ENCODE assay signal across 8 cellular contexts in the genomic region with DNA sequence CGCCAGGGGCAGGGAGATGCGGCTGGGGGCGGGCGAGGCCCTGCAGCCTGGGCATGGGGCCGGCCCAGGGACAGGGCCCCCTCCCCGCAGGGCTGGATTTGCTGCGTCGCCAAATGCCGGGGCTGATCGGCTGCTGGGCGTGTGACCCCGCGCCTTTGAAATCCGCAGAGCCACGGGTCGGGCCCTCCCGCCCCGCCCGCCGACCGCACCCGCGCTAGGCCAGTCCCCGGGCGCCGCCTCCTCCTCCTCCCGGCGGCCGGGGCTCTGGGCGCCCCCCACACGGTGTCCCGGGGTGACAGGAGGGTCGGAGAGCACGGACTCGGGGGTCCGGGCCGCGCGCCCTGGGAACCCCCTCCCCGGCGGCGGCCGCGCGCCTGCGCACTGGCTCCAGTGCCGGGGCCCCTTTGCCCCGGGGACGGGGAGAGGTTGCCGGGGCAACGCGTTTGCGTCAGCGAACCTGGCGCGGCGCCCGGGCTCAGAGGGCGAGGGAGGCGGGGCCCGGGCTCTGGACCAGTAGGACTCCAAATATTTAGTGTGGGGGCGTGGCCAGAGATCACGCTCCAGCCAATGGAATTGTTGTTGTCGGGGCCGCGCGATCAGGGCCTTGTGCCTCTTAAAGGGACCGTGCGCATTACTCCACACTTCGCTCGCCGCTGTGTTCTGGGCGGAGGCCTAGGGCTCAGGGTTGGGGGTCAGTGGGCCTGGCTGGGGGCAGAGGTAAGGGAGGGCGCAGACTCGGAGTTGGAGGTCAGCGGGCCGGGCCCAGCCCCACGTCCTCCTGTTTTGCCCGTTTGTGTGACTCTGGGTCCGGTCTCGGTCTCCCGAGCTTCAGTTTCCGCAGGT. TPM values are rescaled to one million over a fixed set of nuclear protein-coding genes. Genes with fewer than 3 reads are reported as not detected.
DNase-seq lines count a peak whose midpoint lies in the region; ATAC-seq and TF ChIP-seq lines count a peak whose summit lies in the region.

No MANE protein-coding gene starts in this region.

- H3K4me3 Mint-ChIP-seq in naive thymus-derived CD4-positive, alpha-beta T cell, result peak overlapping the region; percentile 91 to 97 (median 94)
- peak overlapping the region; percentile 90 for H3K4me3 Mint-ChIP-seq in stimulated activated memory B cell treated with anti-CD40 and anti-IgM and Interleukin-4, amounts not matched to agents 10 μg/mL and 1 μg/mL and 100 μg/mL, for 72 hours

- H3K4me1 Mint-ChIP-seq in naive thymus-derived CD4-positive, alpha-beta T cell, result peaks cover 20 to 63% (median 25%) of the 10 kb centered on the region in 7 donors
- peaks cover 62% of the 10 kb centered on the region for H3K4me1 Mint-ChIP-seq in stimulated activated memory B cell treated with anti-CD40 and anti-IgM and Interleukin-4, amounts not matched to agents 10 μg/mL and 1 μg/mL and 100 μg/mL, for 72 hours

- H3F3A ChIP-seq in DOHH2 (ENCODE audit: control insufficient read depth, insufficient read depth) (peaks cover 49% of the 10 kb centered on the region), GM23248 (ENCODE audit: insufficient read depth) (peaks cover 16% of the 10 kb centered on the region)

- H3K36me3 Mint-ChIP-seq in naive thymus-derived CD4-positive, alpha-beta T cell, result no peaks in the 10 kb centered on the region
- H3K36me3 Mint-ChIP-seq in stimulated activated memory B cell treated with anti-CD40 and anti-IgM and Interleukin-4, amounts not matched to agents 10 μg/mL and 1 μg/mL and 100 μg/mL, for 72 hours, result no peaks in the 10 kb centered on the region

- H3K9ac ChIP-seq in GM23248, result peak overlapping the region; percentile 91
- H3K9ac ChIP-seq in fibroblast of lung (ENCODE audit: insufficient read depth, low read length), result peak overlapping the region; percentile 97

- H3K4me3 ChIP-seq in DOHH2 (ENCODE audit: low read length), result peak overlapping the region; percentile 82
- peak overlapping the region; percentile 74 for H3K4me3 ChIP-seq in GM23248
- H3K4me3 ChIP-seq in fibroblast of lung (replicated peaks in 1 of 4; ENCODE audit: control extremely low read depth in 1 of 4, insufficient read depth in 1 of 4, low read depth in 3 of 4, low read length in 4 of 4), result peak overlapping the region; percentile 41 to 65 (median 44)
- H3K4me3 ChIP-seq in naive thymus-derived CD4-positive, alpha-beta T cell (ENCODE audit: low read length), result peak overlapping the region; percentile 72

- H3K9me2 ChIP-seq in DOHH2 (replicated peaks; ENCODE audit: control insufficient read depth, low read length) (no peaks in the 10 kb centered on the region), GM23248 (ENCODE audit: insufficient read depth) (no peaks in the 10 kb centered on the region)

- TF ChIP-seq CTCF in DOHH2 (IDR thresholded peaks at IDR 0.05; ENCODE audit: low read depth, low read length, poor library complexity, severe bottlenecking) (no peak), fibroblast of lung (conservative IDR thresholded peaks at IDR 0.05 in 1 of 2, IDR thresholded peaks at IDR 0.05 in 1 of 2; ENCODE audit: low read depth in 1 of 2, low read length in 2 of 2) (no peak)

- CTCF ChIA-PET in naive thymus-derived CD4-positive, alpha-beta T cell (lab: Charles Lee), result interaction anchor here (1.2 kb wide), 1 partner anchor 10 kb away, joined by 8 read pairs; a partner anchor contains a TSS

- H3K36me3 ChIP-seq in DOHH2 (ENCODE audit: control insufficient read depth, low read length) (no peaks in the 10 kb centered on the region; the same call in 1 of the 2 replicates), GM23248 (ENCODE audit: low read depth) (no peaks in the 10 kb centered on the region), fibroblast of lung (ENCODE audit: control insufficient read depth, insufficient read depth, low read length) (no peaks in the 10 kb centered on the region)
- H3K36me3 ChIP-seq in naive thymus-derived CD4-positive, alpha-beta T cell (ENCODE audit: control insufficient read depth in 2 of 3, insufficient read depth in 3 of 3, low read length in 3 of 3), result no peaks in the 10 kb centered on the region

- DNase-seq in GM23248 (peak; percentile 100), Kasumi-1 (lab: John Stamatoyannopoulos, UW) (peak; percentile 97), RKO (ENCODE audit: low spot score) (peak; percentile 99), fibroblast of lung (ENCODE audit: low read depth in 2 of 2) (peak; percentile 95 to 98)
- peak; percentile 99 to 100 for DNase-seq in activated T-helper 1 cell treated with anti-CD3 and anti-CD28 coated beads, Interleukin-2, amount 50 U/mL, for 16 hours (ENCODE audit: low read depth in 1 of 2, low spot score in 1 of 2)
- DNase-seq in naive thymus-derived CD4-positive, alpha-beta T cell, result peak; percentile 99 to 100 (median 100)

- H3K27me3 ChIP-seq in DOHH2 (ENCODE audit: control insufficient read depth, low read length), result no peaks in the 10 kb centered on the region
- H3K27me3 ChIP-seq in GM23248 (replicated peaks; ENCODE audit: insufficient read depth), result no peaks in the 10 kb centered on the region
- H3K27me3 ChIP-seq in fibroblast of lung (ENCODE audit: control insufficient read depth, insufficient read depth, low read length), result no peaks in the 10 kb centered on the region
- no peaks in the 10 kb centered on the region for H3K27me3 ChIP-seq in naive thymus-derived CD4-positive, alpha-beta T cell (ENCODE audit: control insufficient read depth in 2 of 2, insufficient read depth in 2 of 2, low read length in 2 of 2)

- H2AFZ ChIP-seq in GM23248 (peak overlapping the region; percentile 85), fibroblast of lung (ENCODE audit: low read length) (peak overlapping the region; percentile 78)

- no peaks in the 10 kb centered on the region for H3K9me3 ChIP-seq in DOHH2 (ENCODE audit: control insufficient read depth, insufficient read depth, low read length)
- H3K9me3 ChIP-seq in GM23248 (ENCODE audit: low read depth), result no peaks in the 10 kb centered on the region
- no peaks in the 10 kb centered on the region for H3K9me3 ChIP-seq in fibroblast of lung (ENCODE audit: control insufficient read depth, insufficient read depth, low read depth, low read length)
- H3K9me3 ChIP-seq in naive thymus-derived CD4-positive, alpha-beta T cell (ENCODE audit: control insufficient read depth in 2 of 3, low read length in 3 of 3), result no peaks in the 10 kb centered on the region

- POLR2A ChIA-PET in naive thymus-derived CD4-positive, alpha-beta T cell (lab: Charles Lee), result interaction anchor here (0.7 to 4.1 kb wide), 12 partner anchors 9 to 163 kb away, joined by 3 to 41 read pairs (median 7); a partner anchor contains a TSS

- H3K79me2 ChIP-seq in DOHH2 (ENCODE audit: control insufficient read depth, low read length), result peaks cover 35% of the 10 kb centered on the region
- no peaks in the 10 kb centered on the region for H3K79me2 ChIP-seq in GM23248 (ENCODE audit: insufficient read depth)
- no peaks in the 10 kb centered on the region for H3K79me2 ChIP-seq in fibroblast of lung (ENCODE audit: control insufficient read depth, insufficient read depth, low read length)

- H3K4me1 ChIP-seq in DOHH2 (ENCODE audit: control insufficient read depth, low read length) (peaks cover 87% of the 10 kb centered on the region), GM23248 (ENCODE audit: insufficient read depth) (peaks cover 32% of the 10 kb centered on the region), fibroblast of lung (ENCODE audit: control insufficient read depth, extremely low read depth, insufficient read depth, low read length) (peaks cover 33% of the 10 kb centered on the region)
- H3K4me1 ChIP-seq in naive thymus-derived CD4-positive, alpha-beta T cell (ENCODE audit: control insufficient read depth in 2 of 2, insufficient read depth in 2 of 2, low read length in 2 of 2), result peaks cover 33 to 51% of the 10 kb centered on the region in 2 donors

- no peaks in the 10 kb centered on the region for H3K27me3 Mint-ChIP-seq in naive thymus-derived CD4-positive, alpha-beta T cell
- H3K27me3 Mint-ChIP-seq in stimulated activated memory B cell treated with anti-CD40 and anti-IgM and Interleukin-4, amounts not matched to agents 10 μg/mL and 1 μg/mL and 100 μg/mL, for 72 hours, result no peaks in the 10 kb centered on the region

- peak; percentile 94 for ATAC-seq in naive thymus-derived CD4-positive, alpha-beta T cell
- peak; percentile 94 for ATAC-seq in stimulated activated memory B cell treated with anti-CD40 and anti-IgM and Interleukin-4, amounts not matched to agents 10 μg/mL and 1 μg/mL and 100 μg/mL, for 72 hours

- peak overlapping the region; percentile 80 for H3K4me2 ChIP-seq in DOHH2 (ENCODE audit: low read length)
- peak overlapping the region; percentile 97 for H3K4me2 ChIP-seq in GM23248 (ENCODE audit: unreplicated experiment)
- peak overlapping the region; percentile 82 for H3K4me2 ChIP-seq in fibroblast of lung (ENCODE audit: extremely low read depth, insufficient read depth, low read length)

- H4K20me1 ChIP-seq in DOHH2 (ENCODE audit: control insufficient read depth, insufficient read depth, low read depth, low read length), result no peaks in the 10 kb centered on the region
- no peaks in the 10 kb centered on the region for H4K20me1 ChIP-seq in GM23248 (ENCODE audit: insufficient read depth)
- no peaks in the 10 kb centered on the region for H4K20me1 ChIP-seq in fibroblast of lung (ENCODE audit: control insufficient read depth, extremely low read depth, insufficient read depth, low read length)

- 1% methylated on average over 48 to 52 of the region's 83 CpGs for WGBS in GM23248 (ENCODE audit: low coverage in 1 of 2, low lambda C conversion rate in 2 of 2, missing lambda C conversion rate in 2 of 2), 2 experiments

- in situ Hi-C loops in GM23248 (cut with MboI), result no loop called here

- H3K27ac ChIP-seq in DOHH2 (ENCODE audit: low read depth, low read length), result peak overlapping the region; percentile 97
- peak overlapping the region; percentile 98 for H3K27ac ChIP-seq in GM23248
- peak overlapping the region; percentile 95 for H3K27ac ChIP-seq in fibroblast of lung (ENCODE audit: insufficient read depth, low read length)
- H3K27ac ChIP-seq in naive thymus-derived CD4-positive, alpha-beta T cell (ENCODE audit: low read depth, low read length), result peak overlapping the region; percentile 99

- H3K9me3 Mint-ChIP-seq in naive thymus-derived CD4-positive, alpha-beta T cell, result peaks cover 0 to 4% (median 0%) of the 10 kb centered on the region in 11 donors
- no peaks in the 10 kb centered on the region for H3K9me3 Mint-ChIP-seq in stimulated activated memory B cell treated with anti-CD40 and anti-IgM and Interleukin-4, amounts not matched to agents 10 μg/mL and 1 μg/mL and 100 μg/mL, for 72 hours

- peak overlapping the region; percentile 95 to 99 (median 98) for H3K27ac Mint-ChIP-seq in naive thymus-derived CD4-positive, alpha-beta T cell
- H3K27ac Mint-ChIP-seq in stimulated activated memory B cell treated with anti-CD40 and anti-IgM and Interleukin-4, amounts not matched to agents 10 μg/mL and 1 μg/mL and 100 μg/mL, for 72 hours, result peak overlapping the region; percentile 93

- intact Hi-C loops in naive thymus-derived CD4-positive, alpha-beta T cell (cut with micrococcal nuclease), result loop anchor here (1.0 to 5.0 kb wide), 9 partner anchors 8 to 199 kb away; a partner anchor contains a TSS

RNA-seq across cellular contexts. Expression of a gene that starts 10.3 kb away (rescaled TPM):
- 78.6 and 83.2 TPM in 2 replicates for total RNA-seq in GM23248 (2014; rRNA removed; shearing (Covaris generic))
- polyA plus RNA-seq in GM23248 (2016; fragmentation: Nextera tagmentation; extraction: Ambion mirVana) (28.9 and 37.6 TPM in 2 replicates), fibroblast of lung (21.0 and 24.7 TPM in 2 replicates)
- total RNA-seq in fibroblast of lung, result 367 and 409 TPM in 2 replicates
- 37.7 and 44.0 TPM in 2 replicates for polyA plus RNA-seq in fibroblast of lung (2012)
- 36.5 and 64.5 TPM in 2 replicates for polyA minus RNA-seq in fibroblast of lung (ENCODE audit: low replicate concordance)
- 100 to 1,000 TPM; 190 to 347 (median 238) TPM for total RNA-seq in naive thymus-derived CD4-positive, alpha-beta T cell
- 10 to 100 TPM; 28.8 to 52.9 TPM for polyA plus RNA-seq in naive thymus-derived CD4-positive, alpha-beta T cell

RNA-seq across cellular contexts. Expression of a gene that starts 34.8 kb away (rescaled TPM):
- 38.7 and 53.1 TPM in 2 replicates for total RNA-seq in GM23248 (2014; rRNA removed; shearing (Covaris generic))
- polyA plus RNA-seq in GM23248 (2016; fragmentation: Nextera tagmentation; extraction: Ambion mirVana) (53.7 and 57.0 TPM in 2 replicates), fibroblast of lung (34.8 and 37.5 TPM in 2 replicates)
- 12.8 and 17.2 TPM in 2 replicates for total RNA-seq in fibroblast of lung
- 33.8 and 36.9 TPM in 2 replicates for polyA plus RNA-seq in fibroblast of lung (2012)
- polyA minus RNA-seq in fibroblast of lung (ENCODE audit: low replicate concordance), result 143 and 175 TPM in 2 replicates
- total RNA-seq in naive thymus-derived CD4-positive, alpha-beta T cell, result 100 to 1,000 TPM in 4 of 5 experiments, 10 to 100 TPM in 1; 93.2 to 269 (median 117) TPM
- 100 to 1,000 TPM in 1 of 2 donors, 10 to 100 TPM in 1; 49.5 to 114 TPM for polyA plus RNA-seq in naive thymus-derived CD4-positive, alpha-beta T cell

RNA-seq across cellular contexts. Expression of a gene that starts 35.4 kb away (rescaled TPM):
- total RNA-seq in GM23248 (2014; rRNA removed; shearing (Covaris generic)), result 1.6 and 2.3 TPM in 2 replicates
- polyA plus RNA-seq in GM23248 (2016; fragmentation: Nextera tagmentation; extraction: Ambion mirVana) (0.89 and 1.5 TPM in 2 replicates), fibroblast of lung (0.56 and 0.77 TPM in 2 replicates)
- 0.26 and 1.3 TPM in 2 replicates for total RNA-seq in fibroblast of lung
- polyA plus RNA-seq in fibroblast of lung (2012), result 1.5 TPM in 2 replicates
- polyA minus RNA-seq in fibroblast of lung (ENCODE audit: low replicate concordance), result not detected in 2 replicates
- total RNA-seq in naive thymus-derived CD4-positive, alpha-beta T cell, result 10 to 100 TPM; 12.2 to 26.8 (median 15.7) TPM
- polyA plus RNA-seq in naive thymus-derived CD4-positive, alpha-beta T cell, result 1 to 10 TPM in 1 of 2 donors, under 1 TPM in 1; 0.73 to 1.9 TPM

RNA-seq across cellular contexts. Expression of a gene that starts 45.8 kb away (rescaled TPM):
- total RNA-seq in GM23248 (2014; rRNA removed; shearing (Covaris generic)), result 69.5 and 72.0 TPM in 2 replicates
- polyA plus RNA-seq in GM23248 (2016; fragmentation: Nextera tagmentation; extraction: Ambion mirVana) (6.8 and 9.0 TPM in 2 replicates), fibroblast of lung (14.0 and 19.1 TPM in 2 replicates)
- total RNA-seq in fibroblast of lung, result 54.7 and 70.2 TPM in 2 replicates
- polyA plus RNA-seq in fibroblast of lung (2012), result 63.7 and 82.3 TPM in 2 replicates
- 105 and 111 TPM in 2 replicates for polyA minus RNA-seq in fibroblast of lung (ENCODE audit: low replicate concordance)
- 10 to 100 TPM; 53.0 to 70.8 (median 67.5) TPM for total RNA-seq in naive thymus-derived CD4-positive, alpha-beta T cell
- polyA plus RNA-seq in naive thymus-derived CD4-positive, alpha-beta T cell, result 1 to 10 TPM; 5.2 to 6.5 TPM

Comparison
In these comparisons a context has a peak if more than half of its experiments do, and no peak if none do; other contexts are left out.
1. Peak in every context shown above with its lines: DNase-seq, ATAC-seq, H3K4me3 ChIP-seq and H3K27ac ChIP-seq.